8 cellular contexts compared by ENCODE assay signal in genomic region chr7:8177109-8177933, GRCh38.
DNase-seq lines count a peak whose midpoint lies in the region; ATAC-seq, FAIRE-seq and TF ChIP-seq lines count a peak whose summit lies in the region.

No MANE protein-coding gene starts in this region.

- no TSS peak for BruUV-seq in K562 (replicated peaks; lab: Mats Ljungman, UMichigan)

- ATAC-seq in DND-41 (ENCODE audit: insufficient read depth, low read depth) (no peak), GM19467 (IDR thresholded peaks at IDR 0.05; ENCODE audit: unreplicated experiment) (peak; percentile 36), HG03520 (IDR thresholded peaks at IDR 0.05; ENCODE audit: unreplicated experiment) (peak; percentile 50), K562 (peak; percentile 73), SK-N-SH treated with all-trans-retinoic acid at 6 μM for 48 hours (no peak)

- H3K9ac ChIP-seq in DND-41 (ENCODE audit: low read depth, low read length) (0 out of 2 replicates have a peak overlapping the region, but pooled peaks have one; percentile 32), K562 (ENCODE audit: insufficient read depth in 1 of 2, low read depth in 2 of 2, low read length in 2 of 2) (no peak overlapping the region)

- H2AFZ ChIP-seq in DND-41 (ENCODE audit: low read depth, low read length) (peak overlapping the region; percentile 27; the same call in 1 of the 2 replicates), K562 (ENCODE audit: low read depth, low read length) (0 out of 2 replicates have a peak overlapping the region, but pooled peaks have one; percentile 47)

- POLR2A ChIA-PET in K562 (lab: Yijun Ruan, JAX) = interaction anchor here (1.2 to 1.3 kb wide), 3 partner anchors 9 to 537 kb away, joined by 3 read pairs; partner anchors contain the start of gene UMAD1

- no peak for FAIRE-seq in K562 (lab: Jason Lieb, UNC)

- no peak overlapping the region for H3K4me3 ChIP-seq in DND-41 (ENCODE audit: low read depth in 1 of 2, low read length in 2 of 2)
- H3K4me3 ChIP-seq in K562 = no peak overlapping the region
- no peak overlapping the region for H3K4me3 ChIP-seq in foreskin fibroblast (ENCODE audit: low read depth in 1 of 2, low read length in 2 of 2)

- in situ Hi-C loops in K562 (cut with MboI) = no loop called here

- no peak for TF ChIP-seq POLR2A in K562 (conservative IDR thresholded peaks at IDR 0.05)

- H3K4me2 ChIP-seq in DND-41 (ENCODE audit: insufficient read depth, low read length) = no peak overlapping the region
- H3K4me2 ChIP-seq in K562 (ENCODE audit: insufficient read depth, low read length) = no peak overlapping the region

- CTCF ChIA-PET in K562 (lab: Yijun Ruan, JAX; ENCODE audit: low intra/inter-chr PET ratio) = interaction anchor here (0.6 kb wide), 1 partner anchor 9 kb away, joined by 3 read pairs; no protein-coding TSS in a partner anchor

- intact Hi-C loops in K562 (cut with micrococcal nuclease) = no loop called here

- H3K79me2 ChIP-seq in DND-41 (ENCODE audit: insufficient read depth, low read length) (no peaks in the 10 kb centered on the region), K562 (ENCODE audit: control insufficient read depth, insufficient read depth, low read length) (no peaks in the 10 kb centered on the region)

- no peaks in the 10 kb centered on the region for H3K9me1 ChIP-seq in K562 (ENCODE audit: control insufficient read depth, insufficient read depth, low read length)

- no peak for DNase-seq in DND-41
- peak in 1 of 4 experiments; percentile 33 for DNase-seq in K562 (ENCODE audit: extremely low read depth in 1 of 4, low spot score in 3 of 4)
- DNase-seq in activated gamma-delta T cell treated with Interleukin-2 at 50 U/mL for 16 hours = no peak
- no peak for DNase-seq in Ammon's horn (ENCODE audit: low spot score)
- no peak for DNase-seq in foreskin fibroblast

- H3K4me1 ChIP-seq in DND-41 (ENCODE audit: insufficient read depth, low read length) = peaks cover 30% of the 10 kb centered on the region
- peaks cover 0 to 22% of the 10 kb centered on the region in 2 experiments; a peak in 4 of 5 replicates for H3K4me1 ChIP-seq in K562 (replicated peaks in 1 of 2; ENCODE audit: control insufficient read depth in 2 of 2, insufficient read depth in 2 of 2, low read length in 2 of 2)

- no peaks in the 10 kb centered on the region for H3K27me3 ChIP-seq in DND-41 (ENCODE audit: insufficient read depth, low read length, poor library complexity)
- no peaks in the 10 kb centered on the region for H3K27me3 ChIP-seq in K562 (ENCODE audit: control insufficient read depth in 2 of 2, insufficient read depth in 2 of 2, low read length in 2 of 2)

- H3K36me3 ChIP-seq in DND-41 (ENCODE audit: insufficient read depth, low read length) (no peaks in the 10 kb centered on the region), K562 (ENCODE audit: control insufficient read depth, insufficient read depth, low read length) (no peaks in the 10 kb centered on the region)

- no peaks in the 10 kb centered on the region for H4K20me1 ChIP-seq in DND-41 (ENCODE audit: insufficient read depth, low read length)
- no peaks in the 10 kb centered on the region for H4K20me1 ChIP-seq in K562 (replicated peaks; ENCODE audit: control insufficient read depth, insufficient read depth, low read length)

- H3K27ac ChIP-seq in DND-41 (ENCODE audit: low read length) (peak overlapping the region; percentile 83), K562 (ENCODE audit: extremely low read depth, low read depth, low read length) (peak overlapping the region; percentile 24; the same call in 1 of the 3 replicates)

- 40% methylated on average over 4 of the region's 4 CpGs for WGBS in K562 (ENCODE audit: insufficient coverage, low coverage, missing lambda C conversion rate)

- no peak for TF ChIP-seq CTCF in DND-41 (IDR thresholded peaks at IDR 0.05; ENCODE audit: borderline replicate concordance, extremely low read depth, low read length, poor library complexity, severe bottlenecking)
- TF ChIP-seq CTCF in K562 (IDR thresholded peaks at IDR 0.05 in 2 of 3, conservative IDR thresholded peaks at IDR 0.05 in 1 of 3; ENCODE audit: insufficient read depth in 2 of 3, low read depth in 1 of 3, low read length in 3 of 3) = no peak
- TF ChIP-seq CTCF in foreskin fibroblast (IDR thresholded peaks at IDR 0.05; ENCODE audit: low read depth, low read length) = no peak

- TF ChIP-seq EP300 in K562 (IDR thresholded peaks at IDR 0.05; ENCODE audit: low read length) = peak; percentile 49

- TF ChIP-seq RAD21 in K562 (CRISPR knock-in tag; conservative IDR thresholded peaks at IDR 0.05 in 1 of 2, IDR thresholded peaks at IDR 0.05 in 1 of 2) = no peak

- H3K9me3 ChIP-seq in DND-41 (ENCODE audit: insufficient read depth, low read length, severe bottlenecking) = no peaks in the 10 kb centered on the region
- no peaks in the 10 kb centered on the region for H3K9me3 ChIP-seq in K562 (replicated peaks; ENCODE audit: control insufficient read depth, insufficient read depth, low read depth, low read length)

TF ChIP-seq in K562, 482 proteins besides CTCF, POLR2A, EP300 and RAD21 (continues in another document):
- no peak for TF ChIP-seq BHLHE40 (IDR thresholded peaks at IDR 0.05; ENCODE audit: low read length)
- no peak for TF ChIP-seq NFE2L1 (tag; IDR thresholded peaks at IDR 0.05; ENCODE audit: borderline replicate concordance, low read depth)
- TF ChIP-seq ZBTB11 (CRISPR knock-in tag; IDR thresholded peaks at IDR 0.05) = 0 out of 6 replicates have a peak, but pooled peaks of 1 of the 3 experiments have one; percentile 10
- no peak for TF ChIP-seq RFX1 (IDR thresholded peaks at IDR 0.05)
- TF ChIP-seq GTF2A2 (tag; IDR thresholded peaks at IDR 0.05) = no peak
- peak; percentile 57; the same call in 1 of the 2 replicates for TF ChIP-seq SMARCA4 (IDR thresholded peaks at IDR 0.05)
- TF ChIP-seq POLR2H (tag; IDR thresholded peaks at IDR 0.05; ENCODE audit: low read depth) = 0 out of 2 replicates have a peak, but pooled peaks have one; percentile 51

TF ChIP-seq in SK-N-SH treated with all-trans-retinoic acid at 6 μM for 48 hours, 23 proteins besides CTCF, POLR2A, EP300 and RAD21:
- TF ChIP-seq ZNF565 (CRISPR knock-in tag; conservative IDR thresholded peaks at IDR 0.05; ENCODE audit: low read depth) = no peak
- no peak for TF ChIP-seq BACH2 (CRISPR knock-in tag; IDR thresholded peaks at IDR 0.05; ENCODE audit: borderline replicate concordance)
- TF ChIP-seq TCF4 (CRISPR knock-in tag; IDR thresholded peaks at IDR 0.05; ENCODE audit: borderline replicate concordance) = no peak
- TF ChIP-seq ZFP3 (CRISPR knock-in tag; IDR thresholded peaks at IDR 0.05) = no peak

Comparison
In these comparisons a context has a peak if more than half of its experiments do, and no peak if none do; other contexts are left out.
1. ATAC-seq: peak in GM19467 (single experiment), HG03520 (single experiment) and K562 (single experiment); none in DND-41 (single experiment) and SK-N-SH treated with all-trans-retinoic acid at 6 μM for 48 hours (single experiment).